8 cellular contexts compared by ENCODE assay signal in genomic region chr14:81625343-81625742, GRCh38.
DNase-seq lines count a peak whose midpoint lies in the region; ATAC-seq and TF ChIP-seq lines count a peak whose summit lies in the region.

No MANE protein-coding gene starts in this region.

- H3K36me3 Mint-ChIP-seq in activated T-cell treated with anti-CD3 and anti-CD28 coated beads, Interleukin-2, amount 50 U/mL, for 4 hours (ENCODE audit: insufficient read depth) = no peaks in the 10 kb centered on the region

- ATAC-seq in left ventricle myocardium superior (peak; percentile 27), HG02840 (IDR thresholded peaks at IDR 0.05; ENCODE audit: low FRiP score, unreplicated experiment) (no peak), GM21360 (IDR thresholded peaks at IDR 0.05; ENCODE audit: unreplicated experiment) (no peak), GM21526 (IDR thresholded peaks at IDR 0.05; ENCODE audit: low FRiP score, unreplicated experiment) (no peak)
- no peak for ATAC-seq in activated T-cell treated with anti-CD3 and anti-CD28 coated beads, Interleukin-2, amount 50 U/mL, for 4 hours

- no peaks in the 10 kb centered on the region for H3K9me2 ChIP-seq in MM.1S (replicated peaks; ENCODE audit: insufficient read depth, low read length)

- H3K9me3 ChIP-seq in MM.1S (replicated peaks; ENCODE audit: insufficient read depth, low read length) = no peaks in the 10 kb centered on the region

- H3K4me1 Mint-ChIP-seq in activated T-cell treated with anti-CD3 and anti-CD28 coated beads, Interleukin-2, amount 50 U/mL, for 4 hours (ENCODE audit: low read depth) = no peaks in the 10 kb centered on the region

- intact Hi-C loops in left ventricle myocardium superior (cut with micrococcal nuclease) = no loop called here

- H3K36me3 ChIP-seq in MM.1S (replicated peaks; ENCODE audit: insufficient read depth, low read length) = no peaks in the 10 kb centered on the region

- no peaks in the 10 kb centered on the region for H3K27me3 ChIP-seq in MM.1S (replicated peaks; ENCODE audit: insufficient read depth, low read length)

- H3K27me3 Mint-ChIP-seq in activated T-cell treated with anti-CD3 and anti-CD28 coated beads, Interleukin-2, amount 50 U/mL, for 4 hours (ENCODE audit: low read depth) = no peaks in the 10 kb centered on the region

- no peak overlapping the region for H3K4me2 ChIP-seq in MM.1S (ENCODE audit: low read depth, low read length)

- POLR2A ChIA-PET in RWPE1 (lab: Yijun Ruan, JAX; ENCODE audit: low non-redundant PET) = no interaction called here

- H3K9ac ChIP-seq in MM.1S (ENCODE audit: low read length) = no peak overlapping the region

- H2AFZ ChIP-seq in MM.1S (ENCODE audit: low read length) = no peak overlapping the region

- CTCF ChIA-PET in RWPE1 (lab: Yijun Ruan, JAX) = interaction anchor here (0.5 to 1.0 kb wide), 5 partner anchors 8 to 367 kb away, joined by 3 to 4 read pairs (median 3); no protein-coding TSS in a partner anchor

- no peak overlapping the region for H3K4me3 ChIP-seq in MM.1S (ENCODE audit: low read length)

- H4K20me1 ChIP-seq in MM.1S (ENCODE audit: insufficient read depth, low read length) = no peaks in the 10 kb centered on the region

- H3K4me1 ChIP-seq in MM.1S (ENCODE audit: low read length) = no peaks in the 10 kb centered on the region

- no peaks in the 10 kb centered on the region for H3K9me3 Mint-ChIP-seq in activated T-cell treated with anti-CD3 and anti-CD28 coated beads, Interleukin-2, amount 50 U/mL, for 4 hours

- H3K27ac ChIP-seq in MM.1S (ENCODE audit: low read length) (no peak overlapping the region), RWPE1 (no peak overlapping the region)

- DNase-seq in MM.1S (peak; percentile 34), RWPE1 (ENCODE audit: low spot score) (peak; percentile 10), left ventricle myocardium superior (no peak)
- DNase-seq in activated T-cell treated with anti-CD3 and anti-CD28 coated beads, Interleukin-2, amount 50 U/mL, for 4 hours = no peak

- TF ChIP-seq CTCF in GM12873 (IDR thresholded peaks at IDR 0.05; ENCODE audit: insufficient read depth, low read depth, low read length, missing control alignments) = peak; percentile 24
- peak; percentile 42 for TF ChIP-seq CTCF in MM.1S (IDR thresholded peaks at IDR 0.05; ENCODE audit: low read length)
- TF ChIP-seq CTCF in RWPE1 (conservative IDR thresholded peaks at IDR 0.05; ENCODE audit: low read depth) = peak; percentile 42

- no peaks in the 10 kb centered on the region for H3F3A ChIP-seq in MM.1S (ENCODE audit: insufficient read depth, low read length)

- H3K4me3 Mint-ChIP-seq in activated T-cell treated with anti-CD3 and anti-CD28 coated beads, Interleukin-2, amount 50 U/mL, for 4 hours = no peak overlapping the region

- no peaks in the 10 kb centered on the region for H3K79me2 ChIP-seq in MM.1S (ENCODE audit: low read length)

Comparison
In these comparisons a context has a peak if more than half of its experiments do, and no peak if none do; other contexts are left out.
1. DNase-seq: peak in MM.1S (single experiment) and RWPE1 (single experiment); none in left ventricle myocardium superior (single experiment) and activated T-cell treated with anti-CD3 and anti-CD28 coated beads, Interleukin-2, amount 50 U/mL, for 4 hours (single experiment).
2. Peak in every context shown above with its lines, with median percentiles within 50 percentile points of each other: CTCF ChIP-seq.